1 cellular context compared by ENCODE assay signal in the genomic region with DNA sequence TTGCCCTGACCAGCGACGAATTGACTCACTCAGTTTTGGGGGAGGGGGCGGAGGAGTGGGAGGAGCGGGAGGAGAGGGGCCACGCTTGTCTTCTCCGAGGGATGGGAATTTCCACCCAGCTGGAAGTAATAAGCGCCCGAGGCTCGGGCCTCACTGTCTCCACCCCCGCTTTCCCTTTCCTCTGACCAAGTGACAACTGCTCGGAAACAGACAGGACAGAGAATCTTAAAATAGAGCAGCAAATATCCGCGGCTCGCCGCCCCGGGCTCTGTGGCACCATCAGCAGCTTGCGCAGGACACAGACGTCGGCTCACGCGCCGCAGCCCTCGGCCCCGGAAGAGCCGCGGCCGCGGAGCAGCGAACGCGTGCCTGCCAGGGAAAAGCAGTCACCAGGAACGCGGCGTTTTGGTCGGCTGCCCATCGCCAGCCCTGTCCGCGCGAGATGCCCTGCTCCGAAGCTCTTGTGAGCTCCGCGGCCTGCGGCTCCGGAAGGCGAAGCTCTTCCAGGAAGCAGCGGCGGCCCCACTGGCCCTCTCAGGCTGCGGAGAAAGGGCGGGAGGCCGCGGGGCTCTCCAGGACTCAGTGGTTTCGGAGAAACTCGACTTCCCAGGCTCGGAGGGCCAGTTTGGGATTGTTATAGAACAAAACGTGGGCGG.
TF ChIP-seq lines count a peak whose summit lies in the region.

No MANE protein-coding gene starts in this region.

TF ChIP-seq in HepG2, 621 proteins besides CTCF, POLR2A, EP300 and RAD21 (continued from another document):
- TF ChIP-seq, protein P1, sequence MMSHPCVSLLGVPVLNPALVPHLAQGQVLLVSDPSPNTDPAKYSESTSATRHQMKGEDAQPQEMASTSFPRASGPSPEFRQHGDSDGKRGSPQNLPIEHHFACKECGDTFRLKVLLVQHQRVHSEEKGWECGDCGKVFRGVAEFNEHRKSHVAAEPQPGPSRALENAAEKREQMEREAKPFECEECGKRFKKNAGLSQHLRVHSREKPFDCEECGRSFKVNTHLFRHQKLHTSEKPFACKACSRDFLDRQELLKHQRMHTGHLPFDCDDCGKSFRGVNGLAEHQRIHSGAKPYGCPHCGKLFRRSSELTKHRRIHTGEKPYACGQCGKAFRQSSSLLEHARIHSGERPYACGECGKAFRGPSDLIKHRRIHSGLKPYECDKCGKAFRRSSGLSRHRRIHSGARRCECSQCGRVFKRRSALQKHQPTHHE (CRISPR knock-in tag; IDR thresholded peaks at IDR 0.05; ENCODE audit: borderline replicate concordance): no peak
- TF ChIP-seq MTF2 (CRISPR knock-in tag; IDR thresholded peaks at IDR 0.05; ENCODE audit: borderline replicate concordance): peak; percentile 45; the same call in 1 of the 2 replicates
- TF ChIP-seq ZNF317 (CRISPR knock-in tag; IDR thresholded peaks at IDR 0.05): peak; percentile 97
- no peak for TF ChIP-seq ZNF672 (CRISPR knock-in tag; IDR thresholded peaks at IDR 0.05)
- TF ChIP-seq, protein P2, sequence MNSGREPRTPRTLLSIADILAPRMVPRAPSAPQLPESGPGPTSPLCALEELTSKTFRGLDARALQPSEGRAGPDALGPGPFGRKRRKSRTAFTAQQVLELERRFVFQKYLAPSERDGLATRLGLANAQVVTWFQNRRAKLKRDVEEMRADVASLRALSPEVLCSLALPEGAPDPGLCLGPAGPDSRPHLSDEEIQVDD (CRISPR knock-in tag; IDR thresholded peaks at IDR 0.05; ENCODE audit: borderline replicate concordance): no peak
- TF ChIP-seq IKZF1 (IDR thresholded peaks at IDR 0.05): no peak
- peak; percentile 69; the same call in 1 of the 2 replicates for TF ChIP-seq GABPB1 (CRISPR knock-in tag; IDR thresholded peaks at IDR 0.05)
- no peak for TF ChIP-seq PITX1 (CRISPR knock-in tag; IDR thresholded peaks at IDR 0.05)
- TF ChIP-seq ZNF749 (CRISPR knock-in tag; IDR thresholded peaks at IDR 0.05; ENCODE audit: borderline replicate concordance): no peak
TF ChIP-seq in HepG2: peak in this region for 13.
